Comparison of ENCODE assay signal across 7 cellular contexts in the genomic region with DNA sequence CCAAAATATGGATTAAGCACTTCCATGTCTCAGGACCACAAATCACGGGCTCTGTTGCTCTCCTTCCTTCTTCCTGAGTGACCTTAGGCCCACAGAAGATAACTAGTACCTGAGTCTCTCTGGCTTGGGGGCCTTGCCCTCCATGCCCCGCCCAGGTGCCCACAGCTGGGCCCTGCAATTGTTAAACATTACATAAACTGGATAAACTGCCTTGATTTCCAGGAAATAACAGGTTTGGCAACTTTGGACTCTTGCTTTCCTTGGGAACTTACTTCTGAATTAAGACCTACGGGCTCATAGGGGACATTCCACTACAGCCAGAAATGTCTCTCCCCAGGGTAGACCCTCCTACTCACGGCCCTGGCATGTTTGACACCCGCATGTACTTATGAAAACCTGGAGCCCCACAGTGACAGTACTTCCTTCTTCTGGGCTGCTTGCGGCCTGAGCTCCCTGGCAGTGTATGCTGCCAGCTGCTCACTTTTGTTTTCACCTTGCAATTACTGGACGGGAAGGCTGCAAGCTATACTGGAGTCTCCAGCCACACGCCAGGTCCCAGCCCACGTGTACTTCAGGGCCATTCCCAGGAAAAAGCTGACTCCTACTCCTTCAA. TPM values are rescaled to one million over a fixed set of nuclear protein-coding genes. Genes with fewer than 3 reads are reported as not detected.
A peak's percentile ranks its signal among the peaks of the same experiment; 100 is the strongest.
DNase-seq lines count a peak whose midpoint lies in the region; ATAC-seq, FAIRE-seq and TF ChIP-seq lines count a peak whose summit lies in the region.

No MANE protein-coding gene starts in this region.

- H3K27me3 Mint-ChIP-seq in astrocyte (ENCODE audit: low read depth, unreplicated experiment), result no peaks in the 10 kb centered on the region

- no peak overlapping the region for H2BK15ac ChIP-seq in neuronal stem cell (ENCODE audit: low read length)

- WGBS in neuronal stem cell (ENCODE audit: extremely low coverage in 2 of 2, insufficient read length in 2 of 2, insufficient replicate concordance in 1 of 2), 2 donors, result no CpG with 5 or more reads among the region's 9 CpGs

- H3K27ac ChIP-seq in astrocyte (ENCODE audit: low read depth, low read length) (no peak overlapping the region), neuronal stem cell (replicated peaks; ENCODE audit: low read length) (no peak overlapping the region)

- peak overlapping the region; percentile 11 for H3K18ac ChIP-seq in neuronal stem cell (ENCODE audit: low read length)

- H3K23ac ChIP-seq in neuronal stem cell (ENCODE audit: low read depth, low read length, poor library complexity), result no peak overlapping the region

- H3K4me2 ChIP-seq in astrocyte (ENCODE audit: low read length) (peak overlapping the region; percentile 0), neuronal stem cell (ENCODE audit: insufficient read depth, low read length, poor library complexity, severe bottlenecking) (no peak overlapping the region)

- H3K4me3 ChIP-seq in astrocyte (ENCODE audit: insufficient read depth, low read depth, low read length), result no peak overlapping the region
- H3K4me3 ChIP-seq in neuronal stem cell (ENCODE audit: low read length in 2 of 2), result no peak overlapping the region

- H4K8ac ChIP-seq in neuronal stem cell (ENCODE audit: low read depth, low read length), result no peak overlapping the region

- FAIRE-seq in astrocyte (lab: Jason Lieb, UNC), result no peak

- no peak overlapping the region for H3K9ac ChIP-seq in astrocyte (ENCODE audit: low read length)
- H3K9ac ChIP-seq in neuronal stem cell (ENCODE audit: low read depth, low read length, poor library complexity), result no peak overlapping the region

- H3K4me3 Mint-ChIP-seq in astrocyte (ENCODE audit: unreplicated experiment), result no peak overlapping the region

- H2AK5ac ChIP-seq in neuronal stem cell (ENCODE audit: low read depth, low read length), result no peak overlapping the region

- H3K9me3 ChIP-seq in astrocyte (ENCODE audit: insufficient read depth, low read depth, low read length) (no peaks in the 10 kb centered on the region), neuronal stem cell (replicated peaks in 1 of 2; ENCODE audit: control insufficient read depth in 2 of 2, insufficient read depth in 1 of 2, low read depth in 1 of 2, low read length in 2 of 2) (no peaks in the 10 kb centered on the region)

- no peak for TF ChIP-seq CTCF in astrocyte (IDR thresholded peaks at IDR 0.05; ENCODE audit: insufficient read depth, low read depth, low read length)

- H3K4me1 ChIP-seq in astrocyte (ENCODE audit: insufficient read depth, low read length) (peaks cover 28% of the 10 kb centered on the region), neuronal stem cell (ENCODE audit: control insufficient read depth in 2 of 2, insufficient read depth in 1 of 2, low read depth in 1 of 2, low read length in 2 of 2) (peaks cover 20 to 39% of the 10 kb centered on the region in 2 donors)

- H4K20me1 ChIP-seq in astrocyte (ENCODE audit: insufficient read depth, low read length), result peaks cover 2% of the 10 kb centered on the region

- H2AFZ ChIP-seq in astrocyte (ENCODE audit: low read depth, low read length) (peak overlapping the region; percentile 61), neuronal stem cell (ENCODE audit: low read length) (peak overlapping the region; percentile 31)

- peaks cover 27% of the 10 kb centered on the region for H3K4me1 Mint-ChIP-seq in astrocyte (ENCODE audit: low read depth, unreplicated experiment)

- H4K91ac ChIP-seq in neuronal stem cell (ENCODE audit: low read depth, low read length, poor library complexity), result no peak overlapping the region

- no peak overlapping the region for H2BK120ac ChIP-seq in neuronal stem cell (ENCODE audit: low read depth, low read length)

- no peaks in the 10 kb centered on the region for H3K36me3 Mint-ChIP-seq in astrocyte (ENCODE audit: low read depth, unreplicated experiment)

- H3K36me3 ChIP-seq in astrocyte (ENCODE audit: insufficient read depth, low read length) (no peaks in the 10 kb centered on the region), neuronal stem cell (replicated peaks in 1 of 2; ENCODE audit: control insufficient read depth in 2 of 2, insufficient read depth in 2 of 2, low read length in 2 of 2) (peaks cover 0 to 16% of the 10 kb centered on the region in 2 donors)

- ATAC-seq in GM18868 (IDR thresholded peaks at IDR 0.05; ENCODE audit: unreplicated experiment) (peak; percentile 17), HG03469 (IDR thresholded peaks at IDR 0.05; ENCODE audit: unreplicated experiment) (no peak), HG02623 (IDR thresholded peaks at IDR 0.05; ENCODE audit: unreplicated experiment) (no peak), HG02885 (IDR thresholded peaks at IDR 0.05; ENCODE audit: poor library complexity, unreplicated experiment) (no peak)

- peak overlapping the region; percentile 49 for H3K27ac Mint-ChIP-seq in astrocyte (ENCODE audit: unreplicated experiment)

- no peak overlapping the region for H3K14ac ChIP-seq in neuronal stem cell (ENCODE audit: low read length)

- peaks cover 5% of the 10 kb centered on the region for H3K79me1 ChIP-seq in neuronal stem cell (ENCODE audit: low read depth, low read length)

- H2BK5ac ChIP-seq in neuronal stem cell (ENCODE audit: low read length), result no peak overlapping the region

- peaks cover 22% of the 10 kb centered on the region for H3K79me2 ChIP-seq in astrocyte (ENCODE audit: insufficient read depth, low read length)

- H3K27me3 ChIP-seq in astrocyte (ENCODE audit: insufficient read depth, low read length) (no peaks in the 10 kb centered on the region), neuronal stem cell (ENCODE audit: control insufficient read depth in 3 of 3, insufficient read depth in 3 of 3, low read depth in 1 of 3, low read length in 3 of 3) (no peaks in the 10 kb centered on the region)

- DNase-seq in NCI-H2227 treated with DMSO at 0.1 percent for 48 hours (lab: John Stamatoyannopoulos, UW), result peak; percentile 54
- peak; percentile 14 for DNase-seq in astrocyte (ENCODE audit: low read depth)
- DNase-seq in neuronal stem cell (ENCODE audit: low spot score), result no peak

- no peaks in the 10 kb centered on the region for H3K9me3 Mint-ChIP-seq in astrocyte (ENCODE audit: unreplicated experiment)

- no peak overlapping the region for H2BK12ac ChIP-seq in neuronal stem cell (ENCODE audit: low read length)

- H3K4ac ChIP-seq in neuronal stem cell (ENCODE audit: low read length), result no peak overlapping the region

RNA-seq across cellular contexts. Expression of a gene that starts 2.3 kb away (rescaled TPM):
- 32.8 and 34.6 TPM in 2 replicates for total RNA-seq in astrocyte
- 43.3 TPM for polyA plus RNA-seq in neuronal stem cell (2013, experiment 1 of 2)
- 46.8 TPM for polyA plus RNA-seq in neuronal stem cell (2013, experiment 2 of 2)

RNA-seq across cellular contexts. Expression of a gene that starts 22.5 kb away (rescaled TPM):
- total RNA-seq in astrocyte, result 1.4 and 1.8 TPM in 2 replicates
- polyA plus RNA-seq in neuronal stem cell (2013, experiment 1 of 2), result 28.7 TPM
- polyA plus RNA-seq in neuronal stem cell (2013, experiment 2 of 2), result 29.6 TPM

RNA-seq across cellular contexts. Expression of a gene that starts 45.2 kb away (rescaled TPM):
- 2.5 and 3.8 TPM in 2 replicates for total RNA-seq in astrocyte
- 1.8 TPM for polyA plus RNA-seq in neuronal stem cell (2013, experiment 1 of 2)
- polyA plus RNA-seq in neuronal stem cell (2013, experiment 2 of 2), result 1.6 TPM
